1 cellular context compared by ENCODE assay signal in genomic region chr7:139362981-139363380, GRCh38.
TF ChIP-seq lines count a peak whose summit lies in the region.

No MANE protein-coding gene starts in this region.

TF ChIP-seq in GM23338, 12 proteins besides CTCF, POLR2A, EP300 and RAD21 (continued from another document):
- no peak for TF ChIP-seq ZNF462 (CRISPR knock-in tag; IDR thresholded peaks at IDR 0.05)
